9 cellular contexts compared by ENCODE assay signal in the genomic region with DNA sequence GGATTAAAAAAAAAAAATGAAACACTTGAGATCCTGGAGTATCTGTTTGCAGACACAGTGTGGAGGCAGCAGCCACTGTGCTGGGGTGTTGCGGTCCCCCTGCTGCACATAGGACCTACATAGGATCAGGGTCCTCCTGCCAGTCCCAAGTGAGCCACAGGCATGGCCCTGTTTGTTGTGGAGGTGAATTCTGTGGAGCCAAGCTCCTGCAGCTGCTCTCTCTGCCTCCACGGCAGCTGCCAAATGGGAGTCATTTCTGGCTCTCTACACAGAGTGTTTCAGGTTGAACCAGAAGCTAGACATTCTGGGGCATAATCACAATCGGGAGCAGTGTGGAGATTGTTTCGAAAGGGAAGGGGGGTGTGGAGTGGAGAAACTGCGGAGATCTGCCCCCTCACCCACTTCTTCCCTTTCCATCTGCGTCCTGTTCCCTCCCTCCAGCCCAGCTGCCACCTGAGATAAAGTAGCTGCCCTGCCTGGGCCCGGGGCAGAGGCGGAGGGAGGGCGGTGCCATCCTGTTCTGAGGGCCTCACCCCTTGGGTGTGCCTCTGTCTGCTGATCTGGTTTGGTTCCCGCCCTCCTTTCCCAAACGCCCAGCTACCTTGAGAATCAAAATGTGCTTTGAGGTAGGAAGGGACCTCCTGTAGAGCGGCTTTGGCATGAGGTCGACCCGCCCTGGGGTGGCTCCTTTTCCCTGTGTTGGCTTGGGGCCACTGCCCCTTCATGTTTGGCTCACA.
DNase-seq lines count a peak whose midpoint lies in the region; ATAC-seq, FAIRE-seq and TF ChIP-seq lines count a peak whose summit lies in the region.
"Had no signal": no experiment of that assay in that cellular context is flagged by ENCODE, and none has a peak within 500 bp of the region (broad histone marks: within the 10 kb centered on the region; RNA-seq: fewer than 3 reads in every experiment).

No MANE protein-coding gene starts in this region.

- H3K27ac Mint-ChIP-seq in endothelial cell (ENCODE audit: unreplicated experiment) = peak overlapping the region; percentile 20

- peak overlapping the region in 1 of 4 donors; percentile 7 for H3K4me3 ChIP-seq in pancreas

- H3K27me3 Mint-ChIP-seq in endothelial cell (ENCODE audit: unreplicated experiment) = peaks cover 3% of the 10 kb centered on the region

- no peak for TF ChIP-seq POLR2A in GM12892 (IDR thresholded peaks at IDR 0.05; ENCODE audit: low read depth, low read length)

- H3K4me1 Mint-ChIP-seq in endothelial cell (ENCODE audit: unreplicated experiment) = peaks cover 39% of the 10 kb centered on the region

- H3K9me3 ChIP-seq in pancreas = no peaks in the 10 kb centered on the region

- ATAC-seq in GM21717 (IDR thresholded peaks at IDR 0.05; ENCODE audit: unreplicated experiment) (peak; percentile 40), pancreas (peak; percentile 67 to 83 (median 78))

- DNase-seq in NCI-H1694 treated with DMSO at 0.1 percent for 48 hours (lab: John Stamatoyannopoulos, UW) (peak; percentile 91), endothelial cell (ENCODE audit: low spot score) (peak; percentile 26), pancreas (peak; percentile 56 to 82 (median 60)), GM12892 (ENCODE audit: insufficient read length) (no peak), globus pallidus (ENCODE audit: low spot score) (no peak), NCI-H526 treated with DMSO at 0.1 percent for 48 hours (lab: John Stamatoyannopoulos, UW) (no peak)
- DNase-seq: activated T-cell treated with anti-CD3 and anti-CD28 coated beads for 4 hours; effector memory CD4-positive, alpha-beta T cell had no signal

- peak overlapping the region; percentile 39 to 73 (median 58) for H3K27ac ChIP-seq in pancreas

- intact Hi-C loops in pancreas (cut with DNase I) = no loop called here

- H3K36me3 Mint-ChIP-seq in endothelial cell (ENCODE audit: low read depth, unreplicated experiment) = peaks cover 18% of the 10 kb centered on the region

- no peaks in the 10 kb centered on the region for H3K36me3 ChIP-seq in pancreas

- H3K4me1 ChIP-seq in pancreas = peaks cover 34 to 41% (median 36%) of the 10 kb centered on the region in 3 donors

- 15 to 16% methylated on average over 13 to 14 of the region's 14 CpGs for WGBS in pancreas, 2 donors

- TF ChIP-seq CTCF in endothelial cell (IDR thresholded peaks at IDR 0.05; ENCODE audit: unreplicated experiment) = no peak
- TF ChIP-seq CTCF in pancreas (IDR thresholded peaks at IDR 0.05) = no peak

- H3K27me3 ChIP-seq in pancreas = no peaks in the 10 kb centered on the region

- no peaks in the 10 kb centered on the region for H3K9me3 Mint-ChIP-seq in endothelial cell (ENCODE audit: unreplicated experiment)

- FAIRE-seq in pancreas (lab: Jason Lieb, UNC) = no peak
- no peak for FAIRE-seq in GM12892 (lab: Jason Lieb, UNC)

- H3K4me3 Mint-ChIP-seq in endothelial cell (ENCODE audit: unreplicated experiment) = peak overlapping the region; percentile 49

Comparison
In these comparisons a context has a peak if more than half of its experiments do, and no peak if none do; other contexts are left out.
1. DNase-seq: peak in NCI-H1694 treated with DMSO at 0.1 percent for 48 hours (single experiment), endothelial cell (single experiment) and pancreas (6 of 6); none in GM12892 (single experiment), globus pallidus (single experiment) and NCI-H526 treated with DMSO at 0.1 percent for 48 hours (single experiment).